ENCODE assay signal across 10 cellular contexts in genomic region chr10:26805567-26806245, GRCh38. TPM values are rescaled to one million over a fixed set of nuclear protein-coding genes. Genes with fewer than 3 reads are reported as not detected.
DNase-seq lines count a peak whose midpoint lies in the region; ATAC-seq and TF ChIP-seq lines count a peak whose summit lies in the region.
"Had no signal": no experiment of that assay in that cellular context is flagged by ENCODE, and none has a peak within 500 bp of the region (broad histone marks: within the 10 kb centered on the region; RNA-seq: fewer than 3 reads in every experiment).

No MANE protein-coding gene starts in this region.

- no peaks in the 10 kb centered on the region for H3K36me3 Mint-ChIP-seq in natural killer cell treated with Interleukin-12 subunit alpha and Interleukin-12 subunit beta and Interleukin-15 and Interleukin-18, amount 100 ng/mL, for 72 hours

- no peaks in the 10 kb centered on the region for H3K27me3 Mint-ChIP-seq in natural killer cell treated with Interleukin-12 subunit alpha and Interleukin-12 subunit beta and Interleukin-15 and Interleukin-18, amount 100 ng/mL, for 72 hours

- ATAC-seq in natural killer cell treated with Interleukin-12 subunit alpha and Interleukin-12 subunit beta and Interleukin-15 and Interleukin-18, amount 100 ng/mL, for 72 hours, result no peak
- ATAC-seq in HG03439 (IDR thresholded peaks at IDR 0.05; ENCODE audit: unreplicated experiment) (no peak), HG03108 (IDR thresholded peaks at IDR 0.05; ENCODE audit: unreplicated experiment) (no peak), GM19397 (IDR thresholded peaks at IDR 0.05; ENCODE audit: unreplicated experiment) (no peak)

- H3K4me3 ChIP-seq in Loucy (ENCODE audit: low read length, poor library complexity, severe bottlenecking), result peak overlapping the region; percentile 9
- H3K4me3 ChIP-seq: right lobe of liver had no signal

- peak; percentile 27 for DNase-seq in EL
- DNase-seq in dermis blood vessel endothelial cell, result peak; percentile 16
- DNase-seq in natural killer cell treated with Interleukin-12 subunit alpha and Interleukin-12 subunit beta and Interleukin-15 and Interleukin-18, amount 100 ng/mL, for 72 hours (ENCODE audit: low spot score), result no peak
- DNase-seq: activated effector memory CD4-positive, alpha-beta T cell treated with Interleukin-2 at 50 U/mL for 16 hours; left cardiac atrium; right lobe of liver had no signal

- peaks cover 8% of the 10 kb centered on the region; the same call in 1 of the 2 replicates for H3F3A ChIP-seq in Loucy (ENCODE audit: low read depth)

- peaks cover 56% of the 10 kb centered on the region for H3K4me1 ChIP-seq in Loucy (ENCODE audit: insufficient read depth, low read length, poor library complexity, severe bottlenecking)

- peaks cover 54 to 57% of the 10 kb centered on the region in 2 donors for H3K4me1 Mint-ChIP-seq in natural killer cell treated with Interleukin-12 subunit alpha and Interleukin-12 subunit beta and Interleukin-15 and Interleukin-18, amount 100 ng/mL, for 72 hours (ENCODE audit: low read depth in 2 of 2)

- TF ChIP-seq CTCF in Loucy (conservative IDR thresholded peaks at IDR 0.05; ENCODE audit: low read length), result no peak

- peaks cover 51% of the 10 kb centered on the region for H4K20me1 ChIP-seq in Loucy (ENCODE audit: insufficient read depth, low read length, poor library complexity, severe bottlenecking)

- H3K9me3 ChIP-seq in Loucy (ENCODE audit: insufficient read depth, low read depth, low read length), result no peaks in the 10 kb centered on the region
- H3K9me3 ChIP-seq: right lobe of liver had no signal

- peaks cover 5% of the 10 kb centered on the region; the same call in 1 of the 2 replicates for H3K36me3 ChIP-seq in Loucy (ENCODE audit: insufficient read depth, low read length)
- H3K36me3 ChIP-seq: right lobe of liver had no signal

- peak overlapping the region; percentile 64 for H3K4me2 ChIP-seq in Loucy (ENCODE audit: low read depth, low read length, poor library complexity, severe bottlenecking)

- H3K9me2 ChIP-seq in Loucy (replicated peaks; ENCODE audit: low read depth, low read length), result no peaks in the 10 kb centered on the region

- no peaks in the 10 kb centered on the region for H3K9me3 Mint-ChIP-seq in natural killer cell treated with Interleukin-12 subunit alpha and Interleukin-12 subunit beta and Interleukin-15 and Interleukin-18, amount 100 ng/mL, for 72 hours

- no peak overlapping the region for H3K9ac ChIP-seq in Loucy (ENCODE audit: low read depth, low read length, poor library complexity, severe bottlenecking)

- H3K27me3 ChIP-seq in Loucy (ENCODE audit: insufficient read depth, low read length, poor library complexity, severe bottlenecking), result no peaks in the 10 kb centered on the region
- H3K27me3 ChIP-seq: right lobe of liver had no signal

- peak overlapping the region; percentile 32 for H3K4me3 Mint-ChIP-seq in natural killer cell treated with Interleukin-12 subunit alpha and Interleukin-12 subunit beta and Interleukin-15 and Interleukin-18, amount 100 ng/mL, for 72 hours

- H3K79me2 ChIP-seq in Loucy (ENCODE audit: insufficient read depth, low read length), result peaks cover 94% of the 10 kb centered on the region

- H2AFZ ChIP-seq in Loucy (ENCODE audit: low read length), result no peak overlapping the region

- H3K27ac Mint-ChIP-seq in natural killer cell treated with Interleukin-12 subunit alpha and Interleukin-12 subunit beta and Interleukin-15 and Interleukin-18, amount 100 ng/mL, for 72 hours, result peak overlapping the region; percentile 11 to 51

RNA-seq across cellular contexts. Expression of gene ABI1, which starts 55.1 kb away (rescaled TPM):
- 40.5 and 47.1 TPM in 2 replicates for total RNA-seq in dermis blood vessel endothelial cell
- 10 to 100 TPM; 42.1 to 66.7 TPM for total RNA-seq in natural killer cell treated with Interleukin-12 subunit alpha and Interleukin-12 subunit beta and Interleukin-15 and Interleukin-18, amount 100 ng/mL, for 72 hours
